ENCODE assay signal across 20 cellular contexts in genomic region chr3:14450922-14451606, GRCh38. TPM values are rescaled to one million over a fixed set of nuclear protein-coding genes. Genes with fewer than 3 reads are reported as not detected.
DNase-seq lines count a peak whose midpoint lies in the region; ATAC-seq and TF ChIP-seq lines count a peak whose summit lies in the region.
"Had no signal": no experiment of that assay in that cellular context is flagged by ENCODE, and none has a peak within 500 bp of the region (broad histone marks: within the 10 kb centered on the region; RNA-seq: fewer than 3 reads in every experiment).

No MANE protein-coding gene starts in this region.

- H3K9me3 ChIP-seq in T-helper 17 cell (ENCODE audit: control insufficient read depth, low read length, poor library complexity, severe bottlenecking) = no peaks in the 10 kb centered on the region
- H3K9me3 ChIP-seq in fibroblast of lung (ENCODE audit: control insufficient read depth, insufficient read depth, low read depth, low read length) = no peaks in the 10 kb centered on the region
- H3K9me3 ChIP-seq in stomach = no peaks in the 10 kb centered on the region
- H3K9me3 ChIP-seq in mesenchymal stem cell (ENCODE audit: control insufficient read depth, low read length) = peaks cover 5% of the 10 kb centered on the region
- no peaks in the 10 kb centered on the region for H3K9me3 ChIP-seq in naive thymus-derived CD4-positive, alpha-beta T cell (ENCODE audit: control insufficient read depth in 2 of 3, low read length in 3 of 3)
- H3K9me3 ChIP-seq: heart left ventricle had no signal

- H4K8ac ChIP-seq in mesenchymal stem cell (ENCODE audit: low read length) = no peak overlapping the region

- peak overlapping the region; percentile 92 for H3K27ac ChIP-seq in fibroblast of lung (ENCODE audit: insufficient read depth, low read length)
- H3K27ac ChIP-seq in stomach = peak overlapping the region in 3 of 5 donors; percentile 87 to 90 (median 89)
- no peak overlapping the region for H3K27ac ChIP-seq in mesenchymal stem cell (ENCODE audit: low read length, poor library complexity, severe bottlenecking)
- no peak overlapping the region for H3K27ac ChIP-seq in naive thymus-derived CD4-positive, alpha-beta T cell (ENCODE audit: low read depth, low read length)

- no peaks in the 10 kb centered on the region for H3K9me3 Mint-ChIP-seq in activated naive CD4-positive, alpha-beta T cell treated with anti-CD3 and anti-CD28 coated beads, Interleukin-2, amount 50 U/mL, for 24 hours
- peaks cover 0 to 4% (median 0%) of the 10 kb centered on the region in 11 donors for H3K9me3 Mint-ChIP-seq in naive thymus-derived CD4-positive, alpha-beta T cell
- H3K9me3 Mint-ChIP-seq: immature natural killer cell; T-helper 2 cell treated with Interferon-gamma antibody and Interleukin-4, amounts not matched to agents 5 μg/mL and 100 μg/mL, for 36 hours had no signal

- no peak overlapping the region for H3K4me3 Mint-ChIP-seq in activated naive CD4-positive, alpha-beta T cell treated with anti-CD3 and anti-CD28 coated beads, Interleukin-2, amount 50 U/mL, for 24 hours
- H3K4me3 Mint-ChIP-seq in T-helper 17 cell = peak overlapping the region; percentile 19
- H3K4me3 Mint-ChIP-seq in naive thymus-derived CD4-positive, alpha-beta T cell = no peak overlapping the region
- H3K4me3 Mint-ChIP-seq: immature natural killer cell; T-helper 2 cell treated with Interferon-gamma antibody and Interleukin-4, amounts not matched to agents 5 μg/mL and 100 μg/mL, for 36 hours had no signal

- H2AK5ac ChIP-seq in mesenchymal stem cell (ENCODE audit: low read length, severe bottlenecking) = no peak overlapping the region

- H4K91ac ChIP-seq in mesenchymal stem cell (ENCODE audit: low read length) = no peak overlapping the region

- no peak overlapping the region for H3K18ac ChIP-seq in mesenchymal stem cell (ENCODE audit: low read depth in 1 of 2, low read length in 2 of 2)

- intact Hi-C loops in stomach (cut with DNase I; ENCODE audit: low total_unique reads) = loop anchor here (10.0 kb wide), 1 partner anchor 46 kb away; the partner anchor contains the start of gene SLC6A6
- intact Hi-C loops in naive thymus-derived CD4-positive, alpha-beta T cell (cut with micrococcal nuclease) = no loop called here

- CTCF ChIA-PET in naive thymus-derived CD4-positive, alpha-beta T cell (lab: Charles Lee) = interaction anchor here (0.9 to 1.3 kb wide), 2 partner anchors 16 to 49 kb away, joined by 3 read pairs; partner anchors contain the start of gene SLC6A6

- H3K79me2 ChIP-seq in fibroblast of lung (ENCODE audit: control insufficient read depth, insufficient read depth, low read length) = no peaks in the 10 kb centered on the region

- TF ChIP-seq POLR2A in stomach (IDR thresholded peaks at IDR 0.05) = no peak

- peaks cover 26% of the 10 kb centered on the region for H3K79me1 ChIP-seq in mesenchymal stem cell (replicated peaks; ENCODE audit: low read length, poor library complexity, severe bottlenecking)

- peaks cover 27% of the 10 kb centered on the region for H3K36me3 Mint-ChIP-seq in activated naive CD4-positive, alpha-beta T cell treated with anti-CD3 and anti-CD28 coated beads, Interleukin-2, amount 50 U/mL, for 24 hours
- H3K36me3 Mint-ChIP-seq in T-helper 17 cell (ENCODE audit: low read depth) = peaks cover 16% of the 10 kb centered on the region
- peaks cover 18 to 42% (median 32%) of the 10 kb centered on the region in 5 donors for H3K36me3 Mint-ChIP-seq in naive thymus-derived CD4-positive, alpha-beta T cell

- ATAC-seq in T-helper 17 cell (no peak), GM18868 (IDR thresholded peaks at IDR 0.05; ENCODE audit: unreplicated experiment) (no peak)
- ATAC-seq in naive thymus-derived CD4-positive, alpha-beta T cell = no peak
- ATAC-seq: heart left ventricle had no signal

- no peak overlapping the region for H2AFZ ChIP-seq in fibroblast of lung (ENCODE audit: low read length)
- H2AFZ ChIP-seq in mesenchymal stem cell (ENCODE audit: low read depth, low read length) = no peak overlapping the region

- H3K23ac ChIP-seq in mesenchymal stem cell (ENCODE audit: low read length in 2 of 2) = no peak overlapping the region

- DNase-seq in activated naive CD4-positive, alpha-beta T cell (lab: John Stamatoyannopoulos, UW) = no peak
- DNase-seq in T-helper 17 cell (no peak), fibroblast of lung (ENCODE audit: low read depth in 2 of 2) (no peak), stomach (no peak), mesenchymal stem cell (no peak)
- no peak for DNase-seq in naive thymus-derived CD4-positive, alpha-beta T cell
- DNase-seq: ACHN; activated CD4-positive, CD25-positive, alpha-beta regulatory T cell; DMS153; effector memory CD4-positive, alpha-beta T cell; GDM1; immature natural killer cell; NCI-H1417 treated with DMSO at 0.1 percent for 48 hours; NCI-H748 treated with DMSO at 0.1 percent for 48 hours; occipital lobe; SIG-M5 had no signal

- 89 to 98% (median 96%) methylated on average over 5 of the region's 5 CpGs for WGBS in stomach, 5 donors
- WGBS in mesenchymal stem cell = over 99% methylated on average over 5 of the region's 5 CpGs

- H3K4me1 Mint-ChIP-seq in activated naive CD4-positive, alpha-beta T cell treated with anti-CD3 and anti-CD28 coated beads, Interleukin-2, amount 50 U/mL, for 24 hours = no peaks in the 10 kb centered on the region
- peaks cover 9% of the 10 kb centered on the region for H3K4me1 Mint-ChIP-seq in T-helper 17 cell
- H3K4me1 Mint-ChIP-seq in naive thymus-derived CD4-positive, alpha-beta T cell = peaks cover 0 to 6% (median 0%) of the 10 kb centered on the region in 7 donors
- H3K4me1 Mint-ChIP-seq: immature natural killer cell had no signal

- no peak overlapping the region for H3K14ac ChIP-seq in mesenchymal stem cell (ENCODE audit: low read length in 2 of 2)

- H2BK12ac ChIP-seq in mesenchymal stem cell (ENCODE audit: low read length in 2 of 2) = no peak overlapping the region

- TF ChIP-seq EP300 in stomach (IDR thresholded peaks at IDR 0.05) = no peak

- H3K9ac ChIP-seq in fibroblast of lung (ENCODE audit: insufficient read depth, low read length) (no peak overlapping the region), mesenchymal stem cell (ENCODE audit: low read length) (no peak overlapping the region)

- no peak for TF ChIP-seq CTCF in fibroblast of lung (conservative IDR thresholded peaks at IDR 0.05 in 1 of 2, IDR thresholded peaks at IDR 0.05 in 1 of 2; ENCODE audit: low read depth in 1 of 2, low read length in 2 of 2)
- TF ChIP-seq CTCF in stomach (IDR thresholded peaks at IDR 0.05) = no peak

- peaks cover 26% of the 10 kb centered on the region for H3K4me1 ChIP-seq in fibroblast of lung (ENCODE audit: control insufficient read depth, extremely low read depth, insufficient read depth, low read length)
- H3K4me1 ChIP-seq in stomach = peaks cover 41 to 55% (median 46%) of the 10 kb centered on the region in 4 donors
- peaks cover 40% of the 10 kb centered on the region for H3K4me1 ChIP-seq in mesenchymal stem cell (ENCODE audit: control insufficient read depth, insufficient read depth, low read depth, low read length)
- no peaks in the 10 kb centered on the region for H3K4me1 ChIP-seq in naive thymus-derived CD4-positive, alpha-beta T cell (ENCODE audit: control insufficient read depth in 2 of 2, insufficient read depth in 2 of 2, low read length in 2 of 2)

- H3K4ac ChIP-seq in mesenchymal stem cell (ENCODE audit: low read depth in 1 of 2, low read length in 2 of 2) = no peak overlapping the region

- H3K27me3 ChIP-seq in fibroblast of lung (ENCODE audit: control insufficient read depth, insufficient read depth, low read length) (no peaks in the 10 kb centered on the region), stomach (no peaks in the 10 kb centered on the region), mesenchymal stem cell (ENCODE audit: control insufficient read depth in 1 of 2, insufficient read depth in 1 of 2, low read length in 2 of 2) (no peaks in the 10 kb centered on the region)
- no peaks in the 10 kb centered on the region for H3K27me3 ChIP-seq in naive thymus-derived CD4-positive, alpha-beta T cell (ENCODE audit: control insufficient read depth in 2 of 2, insufficient read depth in 2 of 2, low read length in 2 of 2)

- H3K4me2 ChIP-seq in fibroblast of lung (ENCODE audit: extremely low read depth, insufficient read depth, low read length) (no peak overlapping the region), mesenchymal stem cell (ENCODE audit: low read length, poor library complexity, severe bottlenecking) (no peak overlapping the region)

- H3K36me3 ChIP-seq in fibroblast of lung (ENCODE audit: control insufficient read depth, insufficient read depth, low read length) (peaks cover 10% of the 10 kb centered on the region), stomach (peaks cover 33 to 68% (median 51%) of the 10 kb centered on the region in 4 donors), mesenchymal stem cell (ENCODE audit: control insufficient read depth in 1 of 2, insufficient read depth in 2 of 2, low read depth in 1 of 2, low read length in 2 of 2) (peaks cover 61 to 78% of the 10 kb centered on the region in 2 experiments)
- H3K36me3 ChIP-seq in naive thymus-derived CD4-positive, alpha-beta T cell (ENCODE audit: control insufficient read depth in 2 of 3, insufficient read depth in 3 of 3, low read length in 3 of 3) = peaks cover 0 to 72% (median 16%) of the 10 kb centered on the region in 3 experiments

- H3K4me3 ChIP-seq in fibroblast of lung (replicated peaks in 1 of 4; ENCODE audit: control extremely low read depth in 1 of 4, insufficient read depth in 1 of 4, low read depth in 3 of 4, low read length in 4 of 4) (no peak overlapping the region), stomach (no peak overlapping the region), mesenchymal stem cell (ENCODE audit: insufficient read depth in 1 of 2, low read depth in 1 of 2, low read length in 2 of 2) (no peak overlapping the region)
- H3K4me3 ChIP-seq in naive thymus-derived CD4-positive, alpha-beta T cell (ENCODE audit: low read length) = no peak overlapping the region
- H3K4me3 ChIP-seq: heart left ventricle had no signal

- no peaks in the 10 kb centered on the region for H3K27me3 Mint-ChIP-seq in activated naive CD4-positive, alpha-beta T cell treated with anti-CD3 and anti-CD28 coated beads, Interleukin-2, amount 50 U/mL, for 24 hours
- no peaks in the 10 kb centered on the region for H3K27me3 Mint-ChIP-seq in T-helper 17 cell
- H3K27me3 Mint-ChIP-seq in naive thymus-derived CD4-positive, alpha-beta T cell = no peaks in the 10 kb centered on the region

- H3K27ac Mint-ChIP-seq in activated naive CD4-positive, alpha-beta T cell treated with anti-CD3 and anti-CD28 coated beads, Interleukin-2, amount 50 U/mL, for 24 hours = peak overlapping the region; percentile 42
- peak overlapping the region; percentile 66 for H3K27ac Mint-ChIP-seq in T-helper 17 cell
- H3K27ac Mint-ChIP-seq in naive thymus-derived CD4-positive, alpha-beta T cell = peak overlapping the region in 1 of 9 donors; percentile 57
- H3K27ac Mint-ChIP-seq: T-helper 2 cell treated with Interferon-gamma antibody and Interleukin-4, amounts not matched to agents 5 μg/mL and 100 μg/mL, for 36 hours had no signal

- no peak overlapping the region for H2BK15ac ChIP-seq in mesenchymal stem cell (ENCODE audit: low read depth, poor library complexity, severe bottlenecking)

- no peak overlapping the region for H2BK5ac ChIP-seq in mesenchymal stem cell (ENCODE audit: low read depth, low read length, poor library complexity, severe bottlenecking)

- no peaks in the 10 kb centered on the region for H4K20me1 ChIP-seq in fibroblast of lung (ENCODE audit: control insufficient read depth, extremely low read depth, insufficient read depth, low read length)

- POLR2A ChIA-PET in naive thymus-derived CD4-positive, alpha-beta T cell (lab: Charles Lee) = no interaction called here

- no peak overlapping the region for H2BK120ac ChIP-seq in mesenchymal stem cell (ENCODE audit: low read depth, low read length)

RNA-seq across cellular contexts. Expression of gene SLC6A6, which starts 48.7 kb away (rescaled TPM):
- total RNA-seq in T-helper 17 cell = 10 to 100 TPM; 51.8 to 68.6 TPM
- total RNA-seq in fibroblast of lung = 8.5 and 8.9 TPM in 2 replicates
- polyA plus RNA-seq in fibroblast of lung = 10.9 and 24.0 TPM in 2 replicates
- 6.6 and 17.4 TPM in 2 replicates for polyA plus RNA-seq in fibroblast of lung (2012)
- 40.8 and 82.2 TPM in 2 replicates for polyA minus RNA-seq in fibroblast of lung (ENCODE audit: low replicate concordance)
- total RNA-seq in stomach = 10 to 100 TPM; 15.6 to 36.7 (median 28.0) TPM
- 1 to 10 TPM; 3.0 to 6.8 (median 4.9) TPM for polyA plus RNA-seq in stomach
- 34.8 TPM for polyA plus RNA-seq in mesenchymal stem cell (2013, experiment 1 of 2)
- polyA plus RNA-seq in mesenchymal stem cell (2013, experiment 2 of 2) = 33.8 TPM
- 10 to 100 TPM; 34.5 to 87.5 (median 35.6) TPM for total RNA-seq in naive thymus-derived CD4-positive, alpha-beta T cell
- polyA plus RNA-seq in naive thymus-derived CD4-positive, alpha-beta T cell = 1 to 10 TPM; 3.0 to 3.2 TPM

Comparison
In these comparisons a context has a peak if more than half of its experiments do, and no peak if none do; other contexts are left out.
1. H3K27ac ChIP-seq: peak in fibroblast of lung (single experiment) and stomach (3 of 5); none in mesenchymal stem cell (single experiment) and naive thymus-derived CD4-positive, alpha-beta T cell (single experiment).